ENCODE assay signal across 22 cellular contexts in genomic region chrX:15914486-15914885, GRCh38. TPM values are rescaled to one million over a fixed set of nuclear protein-coding genes. Genes with fewer than 3 reads are reported as not detected.
A peak's percentile ranks its signal among the peaks of the same experiment; 100 is the strongest.
DNase-seq lines count a peak whose midpoint lies in the region; ATAC-seq, FAIRE-seq and TF ChIP-seq lines count a peak whose summit lies in the region.
"Had no signal": no experiment of that assay in that cellular context is flagged by ENCODE, and none has a peak within 500 bp of the region (broad histone marks: within the 10 kb centered on the region; RNA-seq: fewer than 3 reads in every experiment).

No MANE protein-coding gene starts in this region.

- H2BK15ac ChIP-seq in H1 (ENCODE audit: low read length), result no peak overlapping the region

- TF ChIP-seq RAD21 in H1 (IDR thresholded peaks at IDR 0.05 in 1 of 2, conservative IDR thresholded peaks at IDR 0.05 in 1 of 2; ENCODE audit: low read depth in 2 of 2, low read length in 2 of 2), result no peak

- no peaks in the 10 kb centered on the region for H3K79me1 ChIP-seq in H1 (ENCODE audit: low read depth, low read length)

- FAIRE-seq in GM12892 (lab: Jason Lieb, UNC), result peak; percentile 66
- FAIRE-seq in H1 (lab: Jason Lieb, UNC), result no peak
- FAIRE-seq: A204.1, GM12878, GM18507 had no signal

- DNase-seq in GM12892 (ENCODE audit: insufficient read length) (no peak), NCI-H69 (lab: John Stamatoyannopoulos, UW) (peak; percentile 86), H1 (ENCODE audit: low read depth in 1 of 2, low spot score in 2 of 2) (no peak), GM10248 (ENCODE audit: extremely low spot score) (no peak), posterior cingulate gyrus (no peak)
- DNase-seq: ACHN; BE2C; CD4-positive, CD25-positive, alpha-beta regulatory T cell; CD8-positive, alpha-beta memory T cell; COR-L47; DMS153; DMS79; GF-D8; H7; HFFc6; KG1 had no signal

- CTCF ChIA-PET in H1 (lab: Charles Lee; ENCODE audit: partially characterized antibody) (interaction anchor here (1.1 kb wide), 1 partner anchor 65 kb away, joined by 3 read pairs; no protein-coding TSS in a partner anchor), GM10248 (lab: Yijun Ruan, JAX) (interaction anchor here (0.9 kb wide), 2 partner anchors 14 to 16 kb away, joined by 3 read pairs; no protein-coding TSS in a partner anchor)

- no peak overlapping the region for H3K18ac ChIP-seq in H1 (ENCODE audit: extremely low read depth, low read length)

- peaks cover 0 to 3% (median 1%) of the 10 kb centered on the region in 4 experiments; a peak in 3 of 7 replicates for H3K4me1 ChIP-seq in H1 (replicated peaks in 1 of 4; ENCODE audit: control insufficient read depth in 3 of 4, insufficient read depth in 4 of 4, low read length in 3 of 4)
- H3K4me1 ChIP-seq: BE2C had no signal

- no peaks in the 10 kb centered on the region for H3K79me2 ChIP-seq in H1 (ENCODE audit: control insufficient read depth in 1 of 2, insufficient read depth in 2 of 2, low read length in 2 of 2)

- H3K9me3 ChIP-seq in H1 (ENCODE audit: insufficient read depth in 2 of 2, low read depth in 1 of 2, low read length in 1 of 2), result peaks cover 7 to 10% of the 10 kb centered on the region in 2 experiments; a peak in 2 of 4 replicates
- H3K9me3 ChIP-seq: BE2C had no signal

- H3K4me2 ChIP-seq in H1 (ENCODE audit: insufficient read depth in 1 of 2, low read depth in 2 of 2, low read length in 2 of 2), result no peak overlapping the region
- H3K4me2 ChIP-seq: GM23338 had no signal

- intact Hi-C loops in posterior cingulate gyrus (cut with DNase I), result loop anchor here (10.0 kb wide), 1 partner anchor 60 kb away; the partner anchor contains the start of gene AP1S2

- H2BK12ac ChIP-seq in H1 (ENCODE audit: low read depth, low read length), result peak overlapping the region; percentile 80; the same call in 1 of the 2 replicates

- H2BK20ac ChIP-seq in H1 (ENCODE audit: low read length), result 0 out of 2 replicates have a peak overlapping the region, but pooled peaks have one; percentile 80

- TF ChIP-seq CTCF in H1 (IDR thresholded peaks at IDR 0.05; ENCODE audit: control extremely low read depth in 1 of 3, insufficient read depth in 1 of 3, low read depth in 1 of 3, low read length in 3 of 3), result no peak
- no peak for TF ChIP-seq CTCF in GM10248 (IDR thresholded peaks at IDR 0.05; ENCODE audit: control extremely low read depth, extremely low read depth, low read depth, missing control alignments)

- H3K23ac ChIP-seq in H1 (ENCODE audit: insufficient read length), result no peak overlapping the region

- H3K27me3 ChIP-seq in H1 (replicated peaks in 1 of 4; ENCODE audit: control insufficient read depth in 3 of 4, extremely low read depth in 1 of 4, insufficient read depth in 3 of 4, low read length in 3 of 4), result no peaks in the 10 kb centered on the region
- H3K27me3 ChIP-seq: BE2C had no signal

- H2AFZ ChIP-seq in H1 (ENCODE audit: low read length), result no peak overlapping the region
- H2AFZ ChIP-seq: GM23338 had no signal

- TF ChIP-seq EP300 in H1 (IDR thresholded peaks at IDR 0.05; ENCODE audit: borderline replicate concordance in 1 of 2, low read depth in 2 of 2, low read length in 2 of 2), result no peak

- H2AK5ac ChIP-seq in H1 (ENCODE audit: low read depth, low read length), result no peak overlapping the region

- no peak overlapping the region for H3K4me3 ChIP-seq in H1 (ENCODE audit: extremely low read depth in 1 of 4, insufficient read depth in 2 of 4, low read depth in 3 of 4, low read length in 4 of 4)
- H3K4me3 ChIP-seq: GM12878, GM23338 had no signal

- ATAC-seq in GM18502 (IDR thresholded peaks at IDR 0.05; ENCODE audit: poor library complexity, unreplicated experiment), result no peak
- ATAC-seq: GM12878, GM23338, HCT116 had no signal

- no peak overlapping the region for H3K9ac ChIP-seq in H1 (replicated peaks in 1 of 4; ENCODE audit: extremely low read depth in 1 of 4, low read depth in 3 of 4, low read length in 3 of 4)

- no peak overlapping the region for H4K91ac ChIP-seq in H1 (replicated peaks; ENCODE audit: insufficient read length, low read length)

- WGBS in H1 (ENCODE audit: extremely low coverage in 1 of 2, insufficient coverage in 1 of 2, insufficient read length in 1 of 2, insufficient replicate concordance in 2 of 2, low coverage in 1 of 2, low lambda C conversion rate in 2 of 2, missing lambda C conversion rate in 1 of 2), 2 experiments, result 100% methylated on average over 1 of the region's 1 CpG; no CpG with 5 or more reads in 1 of the 2 experiments

- no peaks in the 10 kb centered on the region; a peak in 1 of 8 replicates for H3K36me3 ChIP-seq in H1 (ENCODE audit: control insufficient read depth in 2 of 4, insufficient read depth in 4 of 4, low read length in 3 of 4)
- H3K36me3 ChIP-seq: BE2C had no signal

- H3K27ac ChIP-seq in H1 (ENCODE audit: low read depth, low read length), result no peak overlapping the region

- no peak overlapping the region for H2BK120ac ChIP-seq in H1 (replicated peaks; ENCODE audit: low read depth, low read length)

- H3K4ac ChIP-seq in H1 (replicated peaks; ENCODE audit: insufficient read length, low read depth, low read length), result no peak overlapping the region

- H3K14ac ChIP-seq in H1 (ENCODE audit: insufficient read length), result no peak overlapping the region

- H4K20me1 ChIP-seq in H1 (replicated peaks in 1 of 2; ENCODE audit: control insufficient read depth in 1 of 2, insufficient read depth in 2 of 2, low read length in 2 of 2), result no peaks in the 10 kb centered on the region

- POLR2A ChIA-PET in H1 (lab: Charles Lee; ENCODE audit: partially characterized antibody), result interaction anchor here (0.6 to 1.1 kb wide), 2 partner anchors 41 to 225 kb away, joined by 3 read pairs; no protein-coding TSS in a partner anchor
- POLR2A ChIA-PET in GM10248 (lab: Yijun Ruan, JAX), result interaction anchor here (0.5 kb wide), 1 partner anchor 232 kb away, joined by 6 read pairs; no protein-coding TSS in a partner anchor

- no peak overlapping the region for H3K56ac ChIP-seq in H1 (replicated peaks; ENCODE audit: insufficient read length, low read depth, low read length)

- H4K8ac ChIP-seq in H1 (ENCODE audit: extremely low read depth, insufficient read depth, low read length), result no peak overlapping the region

- H4K5ac ChIP-seq in H1 (ENCODE audit: insufficient read length, low read depth, low read length), result no peak overlapping the region

- H2BK5ac ChIP-seq in H1 (ENCODE audit: low read depth, low read length), result no peak overlapping the region

- H3K23me2 ChIP-seq in H1 (ENCODE audit: low read depth, low read length), result no peaks in the 10 kb centered on the region

- TF ChIP-seq POLR2A in GM12892 (IDR thresholded peaks at IDR 0.05; ENCODE audit: low read depth, low read length) (no peak), H1 (IDR thresholded peaks at IDR 0.05; ENCODE audit: control extremely low read depth in 1 of 2, low read depth in 2 of 2, low read length in 2 of 2) (no peak)

TF ChIP-seq in H1, 55 proteins besides CTCF, POLR2A, EP300 and RAD21:
- no peak for TF ChIP-seq HDAC6 (IDR thresholded peaks at IDR 0.05; ENCODE audit: low read depth, low read length)
- no peak for TF ChIP-seq SP2 (IDR thresholded peaks at IDR 0.05; ENCODE audit: low read length)
- no peak for TF ChIP-seq MAX (IDR thresholded peaks at IDR 0.05)
- no peak for TF ChIP-seq CBX8 (IDR thresholded peaks at IDR 0.05; ENCODE audit: borderline replicate concordance, low read depth, low read length)
- no peak for TF ChIP-seq EGR1 (IDR thresholded peaks at IDR 0.05; ENCODE audit: borderline replicate concordance, low read depth, low read length)
- no peak for TF ChIP-seq CHD2 (IDR thresholded peaks at IDR 0.05; ENCODE audit: low read length)
- no peak for TF ChIP-seq JUND (IDR thresholded peaks at IDR 0.05; ENCODE audit: low read length)
- no peak for TF ChIP-seq POLR2AphosphoS5 (IDR thresholded peaks at IDR 0.05; ENCODE audit: low read depth, low read length)
- TF ChIP-seq TAF7 (optimal IDR thresholded peaks at IDR 0.05; ENCODE audit: borderline replicate concordance, low read depth, low read length), result no peak
- TF ChIP-seq FOSL1 (IDR thresholded peaks at IDR 0.05; ENCODE audit: insufficient read depth, low read depth, low read length), result no peak
- no peak for TF ChIP-seq GTF2F1 (IDR thresholded peaks at IDR 0.05; ENCODE audit: borderline replicate concordance, low read depth, low read length)
- no peak for TF ChIP-seq TEAD4 (IDR thresholded peaks at IDR 0.05; ENCODE audit: low read depth, low read length)
TF ChIP-seq in H1: peak in this region for 0.

RNA-seq across cellular contexts. Expression of gene AP1S2, which starts 59.9 kb away (rescaled TPM):
- polyA plus RNA-seq in GM12892 (2012; ENCODE audit: missing spikeins), result 82.7 TPM
- 230 and 237 TPM in 2 replicates for total RNA-seq in H1 (2021; fragmentation: NEBNext Ultra II Directional; extraction: Animal tissue kit (Norgen Biotek cat#: 25700))
- 41.3 and 88.2 TPM in 2 replicates for polyA plus RNA-seq in H1 (2011; rRNA removed)
- polyA plus RNA-seq in H1 (2011; cell fraction: cytosol; rRNA removed), result 114 TPM
- 36.2 TPM for polyA plus RNA-seq in H1 (2011; cell fraction: nucleus; rRNA removed)
- 105 to 192 TPM (median 134 TPM) in 4 replicates for polyA plus RNA-seq in H1 (2012, experiment 1 of 2)
- polyA plus RNA-seq in H1 (2012, experiment 2 of 2), result 32.4 TPM
- polyA plus RNA-seq in H1 (2013, experiment 1 of 2), result 128 TPM
- 123 TPM for polyA plus RNA-seq in H1 (2013, experiment 2 of 2)
- polyA minus RNA-seq in H1 (2011; rRNA and poly(A)+ RNA removed), result 53.8 and 103 TPM in 2 replicates
- 86.9 TPM for polyA minus RNA-seq in H1 (2011; cell fraction: cytosol; rRNA and poly(A)+ RNA removed)
- 109 TPM for polyA minus RNA-seq in H1 (2011; cell fraction: nucleus; rRNA and poly(A)+ RNA removed)
